Comparison of ENCODE assay signal across 16 cellular contexts in genomic region chr9:38316166-38316765, GRCh38.
A peak's percentile ranks its signal among the peaks of the same experiment; 100 is the strongest.
DNase-seq lines count a peak whose midpoint lies in the region; ATAC-seq and TF ChIP-seq lines count a peak whose summit lies in the region.
"Had no signal": no experiment of that assay in that cellular context is flagged by ENCODE, and none has a peak within 500 bp of the region (broad histone marks: within the 10 kb centered on the region; RNA-seq: fewer than 3 reads in every experiment).

No MANE protein-coding gene starts in this region.

- peak; percentile 20 for ATAC-seq in esophagus mucosa
- ATAC-seq in activated CD8-positive, alpha-beta T cell treated with anti-CD3 and anti-CD28 coated beads for 36 hours: no peak
- no peak for ATAC-seq in GM21717 (IDR thresholded peaks at IDR 0.05; ENCODE audit: unreplicated experiment)
- ATAC-seq: HepG2, Right ventricle myocardium inferior had no signal

- intact Hi-C loops in activated CD8-positive, alpha-beta T cell treated with anti-CD3 and anti-CD28 coated beads for 36 hours (cut with micrococcal nuclease): no loop called here

- in situ Hi-C loops in KBM-7 (cut with MboI; ENCODE audit: low pct_unique_long_range_greater_than_20kb, low sequenced_read_pairs): no loop called here

- POLR2A ChIA-PET in activated CD8-positive, alpha-beta T cell treated with anti-CD3 and anti-CD28 coated beads for 36 hours (lab: Charles Lee): no interaction called here

- no peaks in the 10 kb centered on the region for H3K9me3 Mint-ChIP-seq in type B pancreatic cell
- H3K9me3 Mint-ChIP-seq in activated CD8-positive, alpha-beta T cell treated with anti-CD3 and anti-CD28 coated beads for 36 hours: no peaks in the 10 kb centered on the region
- H3K9me3 Mint-ChIP-seq: CD4-positive, alpha-beta T cell had no signal

- H3K36me3 Mint-ChIP-seq in type B pancreatic cell: no peaks in the 10 kb centered on the region
- no peaks in the 10 kb centered on the region for H3K36me3 Mint-ChIP-seq in activated CD8-positive, alpha-beta T cell treated with anti-CD3 and anti-CD28 coated beads for 36 hours (ENCODE audit: low read depth)

- no peak for TF ChIP-seq CTCF in type B pancreatic cell (conservative IDR thresholded peaks at IDR 0.05)
- TF ChIP-seq CTCF in activated CD8-positive, alpha-beta T cell treated with anti-CD3 and anti-CD28 coated beads for 36 hours (IDR thresholded peaks at IDR 0.05): no peak

- H3K27ac Mint-ChIP-seq in type B pancreatic cell: peak overlapping the region; percentile 36
- no peak overlapping the region for H3K27ac Mint-ChIP-seq in activated CD8-positive, alpha-beta T cell treated with anti-CD3 and anti-CD28 coated beads for 36 hours
- H3K27ac Mint-ChIP-seq: CD4-positive, alpha-beta T cell had no signal

- DNase-seq in DMS 273 (lab: John Stamatoyannopoulos, UW; ENCODE audit: unreplicated experiment) (peak; percentile 64), DMS 273 treated with DMSO at 0.1 percent for 48 hours (lab: John Stamatoyannopoulos, UW) (no peak), NCI-H446 treated with DMSO at 0.1 percent for 48 hours (lab: John Stamatoyannopoulos, UW) (peak; percentile 50), type B pancreatic cell (ENCODE audit: extremely low spot score, unreplicated experiment) (no peak), KBM-7 (no peak)
- no peak for DNase-seq in activated CD8-positive, alpha-beta T cell treated with anti-CD3 and anti-CD28 coated beads for 36 hours
- DNase-seq: BE2C; CD4-positive, alpha-beta T cell; NCI-H1048; NCI-H510A treated with DMSO at 0.1 percent for 48 hours; NCI-H82; Peyer's patch had no signal

- peaks cover 12% of the 10 kb centered on the region for H3K27me3 Mint-ChIP-seq in type B pancreatic cell
- H3K27me3 Mint-ChIP-seq in activated CD8-positive, alpha-beta T cell treated with anti-CD3 and anti-CD28 coated beads for 36 hours: peaks cover 9% of the 10 kb centered on the region

- H3K4me1 Mint-ChIP-seq in type B pancreatic cell (ENCODE audit: unreplicated experiment): peaks cover 20% of the 10 kb centered on the region
- no peaks in the 10 kb centered on the region for H3K4me1 Mint-ChIP-seq in activated CD8-positive, alpha-beta T cell treated with anti-CD3 and anti-CD28 coated beads for 36 hours (ENCODE audit: low read depth)

- CTCF ChIA-PET in activated CD8-positive, alpha-beta T cell treated with anti-CD3 and anti-CD28 coated beads for 36 hours (lab: Charles Lee): no interaction called here

- H3K4me3 Mint-ChIP-seq in type B pancreatic cell: no peak overlapping the region
- H3K4me3 Mint-ChIP-seq in activated CD8-positive, alpha-beta T cell treated with anti-CD3 and anti-CD28 coated beads for 36 hours: no peak overlapping the region
- H3K4me3 Mint-ChIP-seq: CD4-positive, alpha-beta T cell had no signal

Comparison
In these comparisons a context has a peak if more than half of its experiments do, and no peak if none do; other contexts are left out.
1. DNase-seq: peak in DMS 273 (single experiment) and NCI-H446 treated with DMSO at 0.1 percent for 48 hours (single experiment); none in DMS 273 treated with DMSO at 0.1 percent for 48 hours (single experiment), type B pancreatic cell (single experiment), KBM-7 (single experiment) and activated CD8-positive, alpha-beta T cell treated with anti-CD3 and anti-CD28 coated beads for 36 hours (single experiment).